ENCODE assay signal across 8 cellular contexts in genomic region chr4:101418055-101418454, GRCh38.
A peak's percentile ranks its signal among the peaks of the same experiment; 100 is the strongest.
DNase-seq lines count a peak whose midpoint lies in the region; ATAC-seq lines count a peak whose summit lies in the region.

No MANE protein-coding gene starts in this region.

- DNase-seq in SKM-1 treated with dmso at 0.1 percent for 144 hours (lab: John Stamatoyannopoulos, UW; ENCODE audit: unreplicated experiment) (peak; percentile 38), SKM-1 (lab: John Stamatoyannopoulos, UW; ENCODE audit: unreplicated experiment) (no peak), activated T-cell treated with anti-CD3 and anti-CD28 coated beads for 24 hours (ENCODE audit: low read depth) (peak; percentile 44), NCI-H1105 treated with DMSO at 0.1 percent for 48 hours (lab: John Stamatoyannopoulos, UW) (no peak), iPS-NIHi7 (ENCODE audit: extremely low spot score) (no peak), NCI-H187 treated with DMSO at 0.1 percent for 48 hours (lab: John Stamatoyannopoulos, UW) (no peak)
- peak; percentile 59 to 64 for DNase-seq in stimulated activated CD4-positive, alpha-beta T cell treated with anti-CD3 and anti-CD28 coated beads, Interleukin-2, amount 100 ng/mL, for 24 hours

- ATAC-seq in HG03520 (IDR thresholded peaks at IDR 0.05; ENCODE audit: unreplicated experiment), result peak; percentile 72

Comparison
In these comparisons a context has a peak if more than half of its experiments do, and no peak if none do; other contexts are left out.
1. DNase-seq: peak in SKM-1 treated with dmso at 0.1 percent for 144 hours (single experiment), activated T-cell treated with anti-CD3 and anti-CD28 coated beads for 24 hours (single experiment) and stimulated activated CD4-positive, alpha-beta T cell treated with anti-CD3 and anti-CD28 coated beads, Interleukin-2, amount 100 ng/mL, for 24 hours (2 of 2); none in SKM-1 (single experiment), NCI-H1105 treated with DMSO at 0.1 percent for 48 hours (single experiment), iPS-NIHi7 (single experiment) and NCI-H187 treated with DMSO at 0.1 percent for 48 hours (single experiment).